Comparison of ENCODE assay signal across 8 cellular contexts in the genomic region with DNA sequence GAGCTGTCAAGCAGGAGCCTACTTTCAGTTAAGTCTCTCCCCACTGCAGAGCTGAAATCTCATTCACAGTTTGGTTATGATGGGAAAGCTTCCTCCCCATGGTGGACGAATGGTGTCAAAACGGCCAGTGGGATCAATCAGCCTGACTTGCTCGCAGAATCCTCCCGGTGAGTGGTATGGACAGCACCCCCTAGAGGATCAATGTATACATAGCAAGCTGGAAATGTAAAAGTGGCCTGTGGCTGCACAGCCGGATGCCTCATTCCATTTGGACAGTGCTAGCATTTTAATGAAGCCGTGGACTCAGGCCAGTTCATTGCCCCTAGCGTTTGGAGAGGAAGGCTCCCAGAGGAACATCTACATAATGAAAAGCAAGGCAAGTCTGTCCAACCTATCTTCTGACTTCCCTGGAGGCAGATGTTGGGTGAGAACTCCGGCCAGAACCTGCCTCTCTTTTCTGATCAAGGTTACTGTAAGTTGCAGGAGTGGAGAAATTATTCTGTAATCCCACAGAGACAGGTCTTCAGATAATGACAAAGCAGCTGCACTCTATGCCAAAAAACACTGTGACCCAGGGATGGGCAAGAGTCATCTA.
DNase-seq lines count a peak whose midpoint lies in the region; ATAC-seq and TF ChIP-seq lines count a peak whose summit lies in the region.

No MANE protein-coding gene starts in this region.

- H4K8ac ChIP-seq in mesendoderm (ENCODE audit: low read depth, low read length), result no peak overlapping the region

- no peak overlapping the region for H4K5ac ChIP-seq in mesendoderm (ENCODE audit: low read length)

- DNase-seq in NCI-H187 treated with DMSO at 0.1 percent for 48 hours (lab: John Stamatoyannopoulos, UW) (peak; percentile 15), NCI-H187 (lab: John Stamatoyannopoulos, UW) (no peak), NCI-H1092 (lab: John Stamatoyannopoulos, UW) (peak; percentile 67), cardiac fibroblast (ENCODE audit: low read depth in 2 of 2) (peak; percentile 29 to 49), mesendoderm (peak; percentile 76), kidney glomerular epithelial cell (lab: John Stamatoyannopoulos, UW) (no peak)
- no peak for DNase-seq in NK-92 treated with Interleukin-12 subunit alpha and Interleukin-12 subunit beta, amount 100 ng/mL, for 24 hours (lab: John Stamatoyannopoulos, UW)

- H2AK5ac ChIP-seq in mesendoderm (ENCODE audit: low read length), result no peak overlapping the region

- peak; percentile 53 for TF ChIP-seq CTCF in cardiac fibroblast (IDR thresholded peaks at IDR 0.05; ENCODE audit: low read depth, low read length)

- H3K4me1 ChIP-seq in mesendoderm (ENCODE audit: control insufficient read depth, low read depth, low read length), result no peaks in the 10 kb centered on the region

- no CpG with 5 or more reads among the region's 8 CpGs for WGBS in mesendoderm (ENCODE audit: extremely low coverage, insufficient coverage, low lambda C conversion rate)

- no peak overlapping the region for H3K23ac ChIP-seq in mesendoderm (ENCODE audit: low read length)

- H3K4me3 ChIP-seq in cardiac fibroblast (replicated peaks in 1 of 2; ENCODE audit: low read depth in 2 of 2, low read length in 2 of 2) (no peak overlapping the region), mesendoderm (ENCODE audit: low read length) (no peak overlapping the region)

- no peak overlapping the region for H2BK120ac ChIP-seq in mesendoderm (ENCODE audit: low read depth, low read length)

- H3K18ac ChIP-seq in mesendoderm (ENCODE audit: low read length), result no peak overlapping the region

- no peaks in the 10 kb centered on the region for H3K27me3 ChIP-seq in mesendoderm (ENCODE audit: insufficient read depth, low read length, poor library complexity)

- no peaks in the 10 kb centered on the region for H3K79me2 ChIP-seq in mesendoderm (ENCODE audit: control insufficient read depth, insufficient read depth, low read length)

- ATAC-seq in GM18517 (IDR thresholded peaks at IDR 0.05; ENCODE audit: unreplicated experiment), result no peak

- H3K27ac ChIP-seq in mesendoderm (ENCODE audit: low read depth, low read length), result no peak overlapping the region

- no peak overlapping the region for H2BK5ac ChIP-seq in mesendoderm (ENCODE audit: low read length)

- H3K79me1 ChIP-seq in mesendoderm (ENCODE audit: low read length), result no peaks in the 10 kb centered on the region

- H3K9ac ChIP-seq in mesendoderm (ENCODE audit: low read length), result no peak overlapping the region

- H3K4ac ChIP-seq in mesendoderm (ENCODE audit: low read depth, low read length), result no peak overlapping the region

- H3K4me2 ChIP-seq in mesendoderm (ENCODE audit: low read length), result no peak overlapping the region

- H3K36me3 ChIP-seq in mesendoderm (ENCODE audit: control insufficient read depth, insufficient read depth, low read length), result no peaks in the 10 kb centered on the region

- no peak overlapping the region for H3K56ac ChIP-seq in mesendoderm (ENCODE audit: low read length)

- no peak overlapping the region for H2BK15ac ChIP-seq in mesendoderm (replicated peaks; ENCODE audit: low read depth)

Comparison
In these comparisons a context has a peak if more than half of its experiments do, and no peak if none do; other contexts are left out.
1. DNase-seq: peak in NCI-H187 treated with DMSO at 0.1 percent for 48 hours (single experiment), NCI-H1092 (single experiment), cardiac fibroblast (2 of 2) and mesendoderm (single experiment); none in NCI-H187 (0 of 2), kidney glomerular epithelial cell (single experiment) and NK-92 treated with Interleukin-12 subunit alpha and Interleukin-12 subunit beta, amount 100 ng/mL, for 24 hours (single experiment).